In genomic region chr3:108222813-108223307, GRCh38 we compare ENCODE assay signal across 8 cellular contexts. TPM values are rescaled to one million over a fixed set of nuclear protein-coding genes. Genes with fewer than 3 reads are reported as not detected.
DNase-seq lines count a peak whose midpoint lies in the region; ATAC-seq and TF ChIP-seq lines count a peak whose summit lies in the region.

No MANE protein-coding gene starts in this region.

- H3K36me3 Mint-ChIP-seq in neural progenitor cell, result peaks cover 2% of the 10 kb centered on the region

- H3K79me2 ChIP-seq in PC-3 (ENCODE audit: low read length) (peaks cover 29% of the 10 kb centered on the region), neural progenitor cell (ENCODE audit: low read depth) (peaks cover 30% of the 10 kb centered on the region)

- DNase-seq in NCI-H1105 treated with DMSO at 0.1 percent for 48 hours (lab: John Stamatoyannopoulos, UW) (peak; percentile 47), NCI-H1105 (lab: John Stamatoyannopoulos, UW) (no peak), PC-3 (peak; percentile 18), epithelial cell of esophagus (ENCODE audit: low read depth) (peak; percentile 8), neural progenitor cell (ENCODE audit: low spot score) (peak; percentile 72), amygdala (lab: John Stamatoyannopoulos, UW) (no peak), mesenteric fat pad (ENCODE audit: low spot score) (no peak)

- H3K4me1 ChIP-seq in PC-3 (ENCODE audit: insufficient read depth, low read length) (peaks cover 42% of the 10 kb centered on the region), neural progenitor cell (peaks cover 58% of the 10 kb centered on the region)

- H3K9me3 ChIP-seq in PC-3 (ENCODE audit: low read length), result no peaks in the 10 kb centered on the region
- H3K9me3 ChIP-seq in neural progenitor cell (ENCODE audit: low read depth), result no peaks in the 10 kb centered on the region

- peak overlapping the region; percentile 91 for H3K4me2 ChIP-seq in PC-3 (ENCODE audit: low read length)
- peak overlapping the region; percentile 84 for H3K4me2 ChIP-seq in neural progenitor cell

- TF ChIP-seq CTCF in PC-3 (conservative IDR thresholded peaks at IDR 0.05; ENCODE audit: low read depth, low read length) (no peak), epithelial cell of esophagus (IDR thresholded peaks at IDR 0.05; ENCODE audit: insufficient read depth, low read depth, low read length, missing control alignments) (no peak), neural progenitor cell (IDR thresholded peaks at IDR 0.05) (no peak)

- ATAC-seq in PC-3 (peak; percentile 11), GM18858 (IDR thresholded peaks at IDR 0.05; ENCODE audit: unreplicated experiment) (no peak)

- no peaks in the 10 kb centered on the region for H3F3A ChIP-seq in PC-3 (ENCODE audit: low read length, unreplicated experiment)
- H3F3A ChIP-seq in neural progenitor cell (ENCODE audit: low read depth), result peaks cover 38% of the 10 kb centered on the region

- peak overlapping the region; percentile 89 for H3K4me3 ChIP-seq in PC-3 (ENCODE audit: low read length)
- H3K4me3 ChIP-seq in epithelial cell of esophagus (ENCODE audit: low read length), result peak overlapping the region; percentile 84
- H3K4me3 ChIP-seq in neural progenitor cell, result peak overlapping the region; percentile 71

- H3K9me2 ChIP-seq in PC-3 (replicated peaks; ENCODE audit: low read length), result no peaks in the 10 kb centered on the region

- H3K27me3 ChIP-seq in PC-3 (ENCODE audit: low read length), result no peaks in the 10 kb centered on the region
- no peaks in the 10 kb centered on the region for H3K27me3 ChIP-seq in neural progenitor cell

- no peaks in the 10 kb centered on the region for H4K20me1 ChIP-seq in PC-3 (ENCODE audit: low read length)
- no peaks in the 10 kb centered on the region for H4K20me1 ChIP-seq in neural progenitor cell (ENCODE audit: low read depth)

- BruUV-seq in PC-3 (replicated peaks; lab: Mats Ljungman, UMichigan), result TSS peak; percentile 78

- peak overlapping the region; percentile 99 for H3K4me3 Mint-ChIP-seq in neural progenitor cell

- no peaks in the 10 kb centered on the region for H3K27me3 Mint-ChIP-seq in neural progenitor cell (ENCODE audit: insufficient read depth, low read depth)

- peak overlapping the region; percentile 54 for H3K9ac ChIP-seq in PC-3 (ENCODE audit: low read length)
- no peak overlapping the region for H3K9ac ChIP-seq in neural progenitor cell

- POLR2A ChIA-PET in PC-3 (lab: Charles Lee; ENCODE audit: unreplicated experiment), result interaction anchor here (0.6 to 1.0 kb wide), 3 partner anchors 44 to 92 kb away, joined by 3 to 4 read pairs (median 4); no protein-coding TSS in a partner anchor

- H3K36me3 ChIP-seq in PC-3 (ENCODE audit: low read depth, low read length) (no peaks in the 10 kb centered on the region), neural progenitor cell (peaks cover 5% of the 10 kb centered on the region)

- peak overlapping the region; percentile 99 for H3K27ac Mint-ChIP-seq in neural progenitor cell

- H2AFZ ChIP-seq in PC-3 (ENCODE audit: low read length) (peak overlapping the region; percentile 94), neural progenitor cell (replicated peaks) (no peak overlapping the region)

- H3K4me1 Mint-ChIP-seq in neural progenitor cell, result peaks cover 51% of the 10 kb centered on the region

- H3K27ac ChIP-seq in PC-3 (ENCODE audit: low read length) (no peak overlapping the region), neural progenitor cell (peak overlapping the region; percentile 89)

- intact Hi-C loops in PC-3 (cut with micrococcal nuclease), result loop anchor here (1.0 to 5.0 kb wide), 8 partner anchors 91 to 326 kb away; partner anchors contain the start of gene CD47

- CTCF ChIA-PET in PC-3 (lab: Charles Lee), result interaction anchor here (0.6 kb wide), 2 partner anchors 644 to 802 kb away, joined by 3 read pairs; no protein-coding TSS in a partner anchor

- no peaks in the 10 kb centered on the region for H3K9me3 Mint-ChIP-seq in neural progenitor cell

RNA-seq across cellular contexts. Expression of gene IFT57, which starts 0.6 kb away (rescaled TPM):
- total RNA-seq in PC-3 (2014; rRNA removed) (46.0 and 54.0 TPM in 2 replicates), neural progenitor cell (ENCODE audit: low replicate concordance) (65.6 and 90.5 TPM in 2 replicates), mesenteric fat pad (26.9 TPM)

Comparison
In these comparisons a context has a peak if more than half of its experiments do, and no peak if none do; other contexts are left out.
1. DNase-seq: peak in NCI-H1105 treated with DMSO at 0.1 percent for 48 hours (single experiment), PC-3 (single experiment), epithelial cell of esophagus (single experiment) and neural progenitor cell (single experiment); none in NCI-H1105 (single experiment), amygdala (0 of 56) and mesenteric fat pad (single experiment).
2. Peak in every context shown above with its lines, with median percentiles within 50 percentile points of each other: H3K4me3 ChIP-seq.